18 cellular contexts compared by ENCODE assay signal in the genomic region with DNA sequence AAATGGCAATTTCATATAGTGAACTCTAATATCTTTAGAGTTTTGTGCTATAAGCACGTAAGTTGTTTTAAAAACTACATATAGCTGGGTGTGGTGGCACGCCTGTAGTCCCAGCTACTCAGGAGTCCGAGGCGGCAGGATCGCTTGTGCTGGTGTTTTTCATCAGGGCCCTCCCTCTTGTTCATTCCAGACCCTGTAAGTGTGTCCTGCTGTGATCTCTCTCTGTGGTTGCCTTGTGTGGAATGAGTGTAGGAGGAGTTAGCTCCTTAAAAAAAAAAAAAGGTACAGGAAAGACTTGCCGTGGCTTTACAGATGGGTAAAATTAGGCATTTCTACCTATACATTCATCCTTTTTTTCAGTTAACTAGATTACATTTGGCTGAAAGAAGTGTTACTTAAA.
"Had no signal": no experiment of that assay in that cellular context is flagged by ENCODE, and none has a peak within 500 bp of the region (broad histone marks: within the 10 kb centered on the region; RNA-seq: fewer than 3 reads in every experiment).

No MANE protein-coding gene starts in this region.

- H3K4me1 ChIP-seq: tibial nerve had no signal

- H3K9me3 ChIP-seq: neutrophil, tibial nerve had no signal

- H3K27ac ChIP-seq: dorsolateral prefrontal cortex, neutrophil, tibial nerve, WERI-Rb-1 had no signal

- H3K4me1 Mint-ChIP-seq: naive thymus-derived CD4-positive, alpha-beta T cell had no signal

- ATAC-seq: activated naive CD4-positive, alpha-beta T cell treated with anti-CD3 and anti-CD28 coated beads, Interleukin-2, amount 50 U/mL, for 72 hours; naive thymus-derived CD4-positive, alpha-beta T cell; stimulated activated naive B cell treated with anti-CD40 and anti-IgM and Interleukin-4, amounts not matched to agents 10 μg/mL and 1 μg/mL and 100 μg/mL, for 72 hours; T-helper 17 cell had no signal

- H3K4me3 Mint-ChIP-seq: endodermal cell; naive thymus-derived CD4-positive, alpha-beta T cell; stimulated activated naive B cell treated with anti-CD40 and anti-IgM and Interleukin-4, amounts not matched to agents 10 μg/mL and 1 μg/mL and 100 μg/mL, for 72 hours had no signal

- H3K36me3 Mint-ChIP-seq: activated naive CD4-positive, alpha-beta T cell treated with anti-CD3 and anti-CD28 coated beads, Interleukin-2, amount 50 U/mL, for 72 hours had no signal

- H3K4me3 ChIP-seq: dorsolateral prefrontal cortex, lung, tibial nerve had no signal

- H3K9me3 Mint-ChIP-seq: activated naive CD4-positive, alpha-beta T cell treated with anti-CD3 and anti-CD28 coated beads, Interleukin-2, amount 50 U/mL, for 72 hours; endodermal cell; naive thymus-derived CD4-positive, alpha-beta T cell; stimulated activated naive B cell treated with anti-CD40 and anti-IgM and Interleukin-4, amounts not matched to agents 10 μg/mL and 1 μg/mL and 100 μg/mL, for 72 hours had no signal

- H3K27me3 ChIP-seq: neutrophil, tibial nerve had no signal

- DNase-seq: activated CD4-positive, alpha-beta T cell treated with anti-CD3 and anti-CD28 coated beads, Interleukin-2, amount 50 U/mL, for 48 hours; activated gamma-delta T cell; activated T-cell treated with anti-CD3 and anti-CD28 coated beads, Interleukin-2, amount 50 U/mL, for 48 hours; amniotic stem cell; dorsolateral prefrontal cortex; endodermal cell; hypothalamus; naive thymus-derived CD4-positive, alpha-beta T cell; posterior cingulate gyrus; stimulated activated CD4-positive, alpha-beta T cell treated with anti-CD3 and anti-CD28 coated beads, Interleukin-15, amount 100 ng/mL, for 24 hours; stimulated activated CD4-positive, alpha-beta T cell treated with anti-CD3 and anti-CD28 coated beads, Interleukin-4, amount 100 ng/mL, for 1 hour; stimulated activated naive B cell treated with anti-CD40 and anti-IgM and Interleukin-4, amounts not matched to agents 10 μg/mL and 1 μg/mL and 100 μg/mL, for 72 hours; T-helper 17 cell; WERI-Rb-1 had no signal

- H3K27me3 Mint-ChIP-seq: naive thymus-derived CD4-positive, alpha-beta T cell; stimulated activated naive B cell treated with anti-CD40 and anti-IgM and Interleukin-4, amounts not matched to agents 10 μg/mL and 1 μg/mL and 100 μg/mL, for 72 hours; T-helper 17 cell had no signal
